Comparison of ENCODE assay signal across 10 cellular contexts in genomic region chr7:471866-472639, GRCh38. TPM values are rescaled to one million over a fixed set of nuclear protein-coding genes. Genes with fewer than 3 reads are reported as not detected.
A peak's percentile ranks its signal among the peaks of the same experiment; 100 is the strongest.
DNase-seq lines count a peak whose midpoint lies in the region; ATAC-seq lines count a peak whose summit lies in the region.
"Had no signal": no experiment of that assay in that cellular context is flagged by ENCODE, and none has a peak within 500 bp of the region (broad histone marks: within the 10 kb centered on the region; RNA-seq: fewer than 3 reads in every experiment).

No MANE protein-coding gene starts in this region.

- peaks cover 4% of the 10 kb centered on the region for H3K27me3 Mint-ChIP-seq in T-helper 17 cell

- no peaks in the 10 kb centered on the region for H3K4me1 Mint-ChIP-seq in T-helper 17 cell

- H3K36me3 ChIP-seq in trophoblast cell (ENCODE audit: control insufficient read depth in 1 of 2, insufficient read depth in 2 of 2, low read length in 2 of 2): no peaks in the 10 kb centered on the region

- H4K12ac ChIP-seq in trophoblast cell (ENCODE audit: low read depth, low read length): no peak overlapping the region

- DNase-seq in COLO829 (ENCODE audit: low spot score) (peak; percentile 80), T-helper 17 cell (peak in 2 of 3 donors; percentile 2 to 6), head of caudate nucleus (peak in 22 of 42 donors; percentile 8 to 64 (median 33)), trophoblast cell (peak; percentile 11 to 49), OCI-M1 (lab: John Stamatoyannopoulos, UW) (no peak)
- no peak for DNase-seq in stimulated activated CD4-positive, alpha-beta T cell treated with anti-CD3 and anti-CD28 coated beads, Interleukin-2, amount 100 ng/mL, for 24 hours
- DNase-seq: activated gamma-delta T cell, NCI-H2029 had no signal

- peak overlapping the region; percentile 9 for H2BK5ac ChIP-seq in trophoblast cell (ENCODE audit: low read depth, low read length, poor library complexity)

- H3K27ac Mint-ChIP-seq in T-helper 17 cell: no peak overlapping the region

- peaks cover 2% of the 10 kb centered on the region for H3K79me1 ChIP-seq in trophoblast cell (ENCODE audit: low read length)

- H3K18ac ChIP-seq in trophoblast cell (ENCODE audit: low read length): no peak overlapping the region

- no peaks in the 10 kb centered on the region for H3K27me3 ChIP-seq in trophoblast cell (ENCODE audit: insufficient read depth, low read length)

- ATAC-seq in T-helper 17 cell (peak; percentile 69), HG03469 (IDR thresholded peaks at IDR 0.05; ENCODE audit: unreplicated experiment) (no peak), HG02623 (IDR thresholded peaks at IDR 0.05; ENCODE audit: unreplicated experiment) (no peak)

- peak overlapping the region; percentile 11 for H4K8ac ChIP-seq in trophoblast cell (ENCODE audit: low read depth, low read length)

- no peak overlapping the region for H3K9ac ChIP-seq in trophoblast cell (ENCODE audit: low read length)

- intact Hi-C loops in head of caudate nucleus (cut with DNase I): no loop called here

- H4K91ac ChIP-seq in trophoblast cell (ENCODE audit: low read depth, low read length): peak overlapping the region; percentile 50

- H3K9me3 ChIP-seq in T-helper 17 cell (ENCODE audit: control insufficient read depth, low read length, poor library complexity, severe bottlenecking) (no peaks in the 10 kb centered on the region), trophoblast cell (ENCODE audit: insufficient read depth, low read depth, low read length) (peaks cover 19% of the 10 kb centered on the region)

- peaks cover 4% of the 10 kb centered on the region in 2 experiments for H3K4me1 ChIP-seq in trophoblast cell (ENCODE audit: control insufficient read depth in 1 of 2, insufficient read depth in 2 of 2, low read length in 2 of 2)

- H3K4me3 ChIP-seq in trophoblast cell (ENCODE audit: low read depth, low read length): no peak overlapping the region

- no peak overlapping the region for H3K4me3 Mint-ChIP-seq in T-helper 17 cell

- no peak overlapping the region for H3K27ac ChIP-seq in trophoblast cell (ENCODE audit: low read depth, low read length)

- H2BK120ac ChIP-seq in trophoblast cell (ENCODE audit: insufficient read depth, low read length, poor library complexity): no peak overlapping the region

- no peak overlapping the region for H2AFZ ChIP-seq in trophoblast cell (ENCODE audit: insufficient read depth, low read length, poor library complexity)

- no peak overlapping the region for H3K4me2 ChIP-seq in trophoblast cell (ENCODE audit: low read length)

- H3K14ac ChIP-seq in trophoblast cell (ENCODE audit: low read length): no peak overlapping the region

- H2BK12ac ChIP-seq in trophoblast cell (ENCODE audit: low read length): peak overlapping the region; percentile 28

- no peak overlapping the region for H3K4ac ChIP-seq in trophoblast cell (ENCODE audit: low read depth, low read length)

- no peak overlapping the region for H3K23ac ChIP-seq in trophoblast cell (ENCODE audit: low read length)

- no CpG with 5 or more reads among the region's 26 CpGs for WGBS in trophoblast cell (ENCODE audit: extremely low coverage, insufficient coverage, insufficient read length)

- peaks cover 2% of the 10 kb centered on the region for H3K36me3 Mint-ChIP-seq in T-helper 17 cell (ENCODE audit: low read depth)

- no peaks in the 10 kb centered on the region for H3K79me2 ChIP-seq in trophoblast cell (ENCODE audit: control insufficient read depth, insufficient read depth, low read length, poor library complexity)

- peak overlapping the region; percentile 16 for H2AK5ac ChIP-seq in trophoblast cell (ENCODE audit: low read length)

RNA-seq across cellular contexts. Expression of gene PDGFA, which starts 47.6 kb away (rescaled TPM):
- 10 to 100 TPM in 1 of 2 donors, 1 to 10 TPM in 1; 2.0 to 20.2 TPM for total RNA-seq in T-helper 17 cell
- polyA plus RNA-seq in trophoblast cell (2013): 9.7 and 10.6 TPM in 2 replicates

Comparison
In these comparisons a context has a peak if more than half of its experiments do, and no peak if none do; other contexts are left out.
1. DNase-seq: peak in COLO829 (single experiment), T-helper 17 cell (2 of 3), head of caudate nucleus (22 of 42) and trophoblast cell (2 of 2); none in stimulated activated CD4-positive, alpha-beta T cell treated with anti-CD3 and anti-CD28 coated beads, Interleukin-2, amount 100 ng/mL, for 24 hours (0 of 2) and OCI-M1 (single experiment).